In the genomic region with DNA sequence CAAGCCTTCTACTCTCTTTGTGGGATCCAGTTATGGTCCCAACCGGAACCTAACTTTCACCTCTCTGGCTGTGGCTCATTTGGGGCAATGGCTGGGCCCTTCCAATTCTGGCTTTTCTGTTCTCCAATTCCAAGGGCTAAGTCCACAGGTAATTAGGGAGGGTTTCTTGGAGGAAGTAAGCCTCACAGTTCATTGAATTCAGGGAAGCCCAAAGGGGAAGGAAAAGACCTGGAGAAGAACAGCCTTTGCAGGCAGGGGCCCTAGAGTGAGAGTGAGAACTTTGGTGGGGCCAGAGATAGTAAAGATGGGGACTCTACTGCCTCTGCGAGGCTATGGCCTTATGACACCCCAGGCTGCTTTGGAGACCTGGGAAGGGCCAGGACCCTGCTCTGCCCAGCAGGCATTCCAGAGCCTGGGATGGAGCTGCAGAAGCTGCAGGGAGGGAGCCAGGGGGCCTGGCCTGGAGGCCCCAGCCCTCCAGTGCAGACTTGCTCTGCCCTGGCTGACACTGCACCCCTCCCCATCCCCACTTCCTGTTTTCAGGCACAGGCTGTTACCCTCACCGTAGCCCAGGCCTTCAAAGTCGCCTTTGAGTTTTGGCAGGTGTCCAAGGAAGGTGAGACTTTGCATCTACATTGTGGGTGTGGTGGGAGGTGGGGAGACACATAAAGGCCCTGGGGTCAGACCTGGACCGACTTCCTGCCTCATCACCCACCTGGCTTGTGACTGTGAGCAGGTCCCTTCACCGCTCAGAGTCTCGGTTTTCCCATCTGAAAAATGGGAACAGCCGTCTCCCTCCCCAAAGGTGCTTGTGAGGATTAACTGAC, we compare ENCODE assay signal across 9 cellular contexts. TPM values are rescaled to one million over a fixed set of nuclear protein-coding genes. Genes with fewer than 3 reads are reported as not detected.
DNase-seq lines count a peak whose midpoint lies in the region; ATAC-seq and TF ChIP-seq lines count a peak whose summit lies in the region.
"Had no signal": no experiment of that assay in that cellular context is flagged by ENCODE, and none has a peak within 500 bp of the region (broad histone marks: within the 10 kb centered on the region; RNA-seq: fewer than 3 reads in every experiment).

No MANE protein-coding gene starts in this region.

- no peak overlapping the region for H3K27ac ChIP-seq in right lobe of liver
- H3K27ac ChIP-seq in tibial nerve: peak overlapping the region in 3 of 4 donors; percentile 80 to 91 (median 82)
- H3K27ac ChIP-seq: A549 had no signal

- ATAC-seq in activated CD8-positive, alpha-beta memory T cell treated with anti-CD3 and anti-CD28 coated beads, Interleukin-2, amount 10 ng/mL, durations not matched to agents 7 days and 5 days: peak; percentile 86
- ATAC-seq in right lobe of liver (peak in 3 of 4 donors; percentile 34 to 39 (median 35)), omental fat pad (ENCODE audit: low FRiP score) (no peak)
- ATAC-seq: A549 had no signal

- peak overlapping the region; percentile 73 for H3K27ac Mint-ChIP-seq in activated CD8-positive, alpha-beta memory T cell treated with anti-CD3 and anti-CD28 coated beads, Interleukin-2, amount 10 ng/mL, durations not matched to agents 7 days and 5 days

- 66% methylated on average over 5 of the region's 8 CpGs for WGBS in right lobe of liver (ENCODE audit: insufficient coverage, low coverage, low lambda C conversion rate, missing lambda C conversion rate)
- 61 to 69% methylated on average over 7 to 8 of the region's 8 CpGs for WGBS in tibial nerve, 2 donors

- H3K27me3 ChIP-seq in Loucy (ENCODE audit: insufficient read depth, low read length, poor library complexity, severe bottlenecking) (no peaks in the 10 kb centered on the region), right lobe of liver (no peaks in the 10 kb centered on the region), tibial nerve (no peaks in the 10 kb centered on the region)

- no peaks in the 10 kb centered on the region for H4K20me1 ChIP-seq in Loucy (ENCODE audit: insufficient read depth, low read length, poor library complexity, severe bottlenecking)

- no peaks in the 10 kb centered on the region for H3K27me3 Mint-ChIP-seq in activated CD8-positive, alpha-beta memory T cell treated with anti-CD3 and anti-CD28 coated beads, Interleukin-2, amount 10 ng/mL, durations not matched to agents 7 days and 5 days

- H3K4me1 ChIP-seq in Loucy (ENCODE audit: insufficient read depth, low read length, poor library complexity, severe bottlenecking) (peaks cover 15% of the 10 kb centered on the region), right lobe of liver (peaks cover 0 to 12% (median 4%) of the 10 kb centered on the region in 4 donors), tibial nerve (peaks cover 0 to 65% (median 14%) of the 10 kb centered on the region in 4 donors)
- H3K4me1 ChIP-seq: A549 had no signal

- DNase-seq in NCI-H1105 treated with DMSO at 0.1 percent for 48 hours (lab: John Stamatoyannopoulos, UW) (peak; percentile 12), NCI-H1105 (lab: John Stamatoyannopoulos, UW) (no peak), right lobe of liver (no peak), tibial nerve (ENCODE audit: low spot score in 2 of 2) (no peak), HuH-7 (ENCODE audit: low spot score) (no peak), omental fat pad (ENCODE audit: low spot score) (no peak)
- peak; percentile 83 for DNase-seq in activated CD8-positive, alpha-beta memory T cell treated with anti-CD3 and anti-CD28 coated beads, Interleukin-2, amount 10 ng/mL, durations not matched to agents 7 days and 5 days

- CTCF ChIA-PET in activated CD8-positive, alpha-beta memory T cell treated with anti-CD3 and anti-CD28 coated beads, Interleukin-2, amount 10 ng/mL, durations not matched to agents 7 days and 5 days (lab: Charles Lee): interaction anchor here (0.8 kb wide), 1 partner anchor 10 kb away, joined by 4 read pairs; no protein-coding TSS in a partner anchor

- H3K36me3 ChIP-seq in Loucy (ENCODE audit: insufficient read depth, low read length) (no peaks in the 10 kb centered on the region), right lobe of liver (peaks cover 0 to 11% (median 3%) of the 10 kb centered on the region in 4 donors), tibial nerve (peaks cover 0 to 51% (median 0%) of the 10 kb centered on the region in 3 donors)

- H3K79me2 ChIP-seq in Loucy (ENCODE audit: insufficient read depth, low read length): no peaks in the 10 kb centered on the region

- peak overlapping the region; percentile 24 for H3K9ac ChIP-seq in Loucy (ENCODE audit: low read depth, low read length, poor library complexity, severe bottlenecking)

- no peak for TF ChIP-seq EP300 in tibial nerve (IDR thresholded peaks at IDR 0.05)

- intact Hi-C loops in right lobe of liver (cut with DNase I): no loop called here

- H3F3A ChIP-seq in Loucy (ENCODE audit: low read depth): no peaks in the 10 kb centered on the region

- TF ChIP-seq POLR2A in right lobe of liver (IDR thresholded peaks at IDR 0.05) (no peak), tibial nerve (IDR thresholded peaks at IDR 0.05) (no peak)

- TF ChIP-seq CTCF in Loucy (conservative IDR thresholded peaks at IDR 0.05; ENCODE audit: low read length): no peak
- no peak for TF ChIP-seq CTCF in right lobe of liver (IDR thresholded peaks at IDR 0.05)
- TF ChIP-seq CTCF in tibial nerve (IDR thresholded peaks at IDR 0.05): no peak
- no peak for TF ChIP-seq CTCF in omental fat pad (IDR thresholded peaks at IDR 0.05)

- peak overlapping the region; percentile 29 for H3K4me2 ChIP-seq in Loucy (ENCODE audit: low read depth, low read length, poor library complexity, severe bottlenecking)
- H3K4me2 ChIP-seq: A549 had no signal

- no peak overlapping the region for H2AFZ ChIP-seq in Loucy (ENCODE audit: low read length)

- H3K9me3 Mint-ChIP-seq in activated CD8-positive, alpha-beta memory T cell treated with anti-CD3 and anti-CD28 coated beads, Interleukin-2, amount 10 ng/mL, durations not matched to agents 7 days and 5 days (ENCODE audit: low read depth): no peaks in the 10 kb centered on the region

- H3K4me3 ChIP-seq in Loucy (ENCODE audit: low read length, poor library complexity, severe bottlenecking) (no peak overlapping the region), right lobe of liver (no peak overlapping the region), tibial nerve (no peak overlapping the region)
- H3K4me3 ChIP-seq: A549 had no signal

- no peaks in the 10 kb centered on the region for H3K9me2 ChIP-seq in Loucy (replicated peaks; ENCODE audit: low read depth, low read length)

- H3K4me3 Mint-ChIP-seq in activated CD8-positive, alpha-beta memory T cell treated with anti-CD3 and anti-CD28 coated beads, Interleukin-2, amount 10 ng/mL, durations not matched to agents 7 days and 5 days: no peak overlapping the region

- H3K36me3 Mint-ChIP-seq in activated CD8-positive, alpha-beta memory T cell treated with anti-CD3 and anti-CD28 coated beads, Interleukin-2, amount 10 ng/mL, durations not matched to agents 7 days and 5 days: no peaks in the 10 kb centered on the region

- H3K9me3 ChIP-seq in Loucy (ENCODE audit: insufficient read depth, low read depth, low read length) (no peaks in the 10 kb centered on the region), right lobe of liver (no peaks in the 10 kb centered on the region), tibial nerve (no peaks in the 10 kb centered on the region)
- H3K9me3 ChIP-seq: A549 had no signal

- peaks cover 55% of the 10 kb centered on the region for H3K4me1 Mint-ChIP-seq in activated CD8-positive, alpha-beta memory T cell treated with anti-CD3 and anti-CD28 coated beads, Interleukin-2, amount 10 ng/mL, durations not matched to agents 7 days and 5 days

RNA-seq across cellular contexts. Expression of a gene that starts 18.9 kb away (rescaled TPM):
- 10 to 100 TPM in 1 of 2 experiments, 1 to 10 TPM in 1; 4.9 to 11.0 TPM for total RNA-seq in activated CD8-positive, alpha-beta memory T cell treated with anti-CD3 and anti-CD28 coated beads, Interleukin-2, amount 10 ng/mL, durations not matched to agents 7 days and 5 days
- total RNA-seq in right lobe of liver: 10 to 100 TPM; 15.3 to 24.3 (median 16.7) TPM
- total RNA-seq in tibial nerve: 10 to 100 TPM; 10.9 to 28.5 (median 14.7) TPM
- 10 to 100 TPM in 3 of 4 donors, 1 to 10 TPM in 1; 7.1 to 18.7 (median 15.8) TPM for total RNA-seq in omental fat pad

RNA-seq across cellular contexts. Expression of a gene that starts 54.3 kb away (rescaled TPM):
- 10 to 100 TPM; 15.5 to 20.0 TPM for total RNA-seq in activated CD8-positive, alpha-beta memory T cell treated with anti-CD3 and anti-CD28 coated beads, Interleukin-2, amount 10 ng/mL, durations not matched to agents 7 days and 5 days
- total RNA-seq in right lobe of liver (10 to 100 TPM; 10.7 to 38.8 (median 21.0) TPM), tibial nerve (10 to 100 TPM; 14.6 to 25.1 (median 17.5) TPM), omental fat pad (10 to 100 TPM; 21.0 to 47.4 (median 24.4) TPM)

Comparison
In these comparisons a context has a peak if more than half of its experiments do, and no peak if none do; other contexts are left out.
1. DNase-seq: peak in NCI-H1105 treated with DMSO at 0.1 percent for 48 hours (single experiment) and activated CD8-positive, alpha-beta memory T cell treated with anti-CD3 and anti-CD28 coated beads, Interleukin-2, amount 10 ng/mL, durations not matched to agents 7 days and 5 days (single experiment); none in NCI-H1105 (single experiment), right lobe of liver (0 of 3), tibial nerve (0 of 2), HuH-7 (single experiment) and omental fat pad (single experiment).
2. H3K27ac ChIP-seq: peak in tibial nerve (3 of 4); none in right lobe of liver (0 of 3).